Comparison of ENCODE assay signal across 18 cellular contexts in genomic region chr22:43128116-43128515, GRCh38. TPM values are rescaled to one million over a fixed set of nuclear protein-coding genes. Genes with fewer than 3 reads are reported as not detected.
DNase-seq lines count a peak whose midpoint lies in the region; ATAC-seq and TF ChIP-seq lines count a peak whose summit lies in the region.
"Had no signal": no experiment of that assay in that cellular context is flagged by ENCODE, and none has a peak within 500 bp of the region (broad histone marks: within the 10 kb centered on the region; RNA-seq: fewer than 3 reads in every experiment).

No MANE protein-coding gene starts in this region.

- H3K27ac ChIP-seq in OCI-LY1 (ENCODE audit: low read depth, low read length, poor library complexity, severe bottlenecking), result peak overlapping the region; percentile 87
- peak overlapping the region; percentile 87 for H3K27ac ChIP-seq in epithelial cell of prostate
- H3K27ac ChIP-seq in stomach, result peak overlapping the region; percentile 73 to 85 (median 78)
- H3K27ac ChIP-seq: thyroid gland had no signal

- H3K4me1 Mint-ChIP-seq in activated CD8-positive, alpha-beta T cell treated with anti-CD3 and anti-CD28 coated beads, Interleukin-2, amount 10 ng/mL, durations not matched to agents 7 days and 5 days (ENCODE audit: low read depth), result peaks cover 14% of the 10 kb centered on the region
- peaks cover 17% of the 10 kb centered on the region for H3K4me1 Mint-ChIP-seq in activated CD8-positive, alpha-beta T cell treated with anti-CD3 and anti-CD28 coated beads for 36 hours (ENCODE audit: low read depth)

- no peak for DNase-seq in activated CD8-positive, alpha-beta T cell treated with anti-CD3 and anti-CD28 coated beads, Interleukin-2, amount 10 ng/mL, durations not matched to agents 7 days and 5 days
- no peak for DNase-seq in activated CD8-positive, alpha-beta T cell treated with anti-CD3 and anti-CD28 coated beads for 36 hours
- DNase-seq in epithelial cell of prostate (ENCODE audit: low read depth, low spot score) (no peak), stomach (no peak), G401 (ENCODE audit: low spot score) (no peak)
- DNase-seq in stimulated activated naive CD4-positive, alpha-beta T cell (lab: John Stamatoyannopoulos, UW), result no peak
- DNase-seq: CD4-positive, alpha-beta T cell; H9; head of caudate nucleus; mesendoderm; NCI-H1436; NCI-H446; thyroid gland had no signal

- H3K4me1 ChIP-seq in OCI-LY1 (ENCODE audit: insufficient read depth, low read length, severe bottlenecking) (peaks cover 51% of the 10 kb centered on the region), stomach (peaks cover 23 to 74% (median 56%) of the 10 kb centered on the region in 4 donors)
- H3K4me1 ChIP-seq: thyroid gland had no signal

- TF ChIP-seq CTCF in activated CD8-positive, alpha-beta T cell treated with anti-CD3 and anti-CD28 coated beads for 36 hours (IDR thresholded peaks at IDR 0.05), result no peak
- TF ChIP-seq CTCF in OCI-LY1 (IDR thresholded peaks at IDR 0.05; ENCODE audit: low read length) (no peak), stomach (IDR thresholded peaks at IDR 0.05) (no peak)

- H3K9ac ChIP-seq in OCI-LY1 (ENCODE audit: low read length), result peak overlapping the region; percentile 42; the same call in 1 of the 2 replicates

- H3K36me3 ChIP-seq in OCI-LY1 (ENCODE audit: insufficient read depth, low read length) (peaks cover 66% of the 10 kb centered on the region), stomach (peaks cover 0 to 28% (median 27%) of the 10 kb centered on the region in 4 donors)

- H3K4me3 ChIP-seq in OCI-LY1 (ENCODE audit: low read depth, low read length, poor library complexity, severe bottlenecking) (peak overlapping the region; percentile 18), stomach (peak overlapping the region in 1 of 4 donors; percentile 18)
- H3K4me3 ChIP-seq: thyroid gland had no signal

- no peaks in the 10 kb centered on the region for H3K27me3 Mint-ChIP-seq in activated CD8-positive, alpha-beta T cell treated with anti-CD3 and anti-CD28 coated beads, Interleukin-2, amount 10 ng/mL, durations not matched to agents 7 days and 5 days (ENCODE audit: low read depth)
- H3K27me3 Mint-ChIP-seq in activated CD8-positive, alpha-beta T cell treated with anti-CD3 and anti-CD28 coated beads for 36 hours, result no peaks in the 10 kb centered on the region
- H3K27me3 Mint-ChIP-seq: CD4-positive, alpha-beta T cell had no signal

- in situ Hi-C loops in G401 (cut with HindIII; ENCODE audit: low sequenced_read_pairs), result no loop called here

- H3K27me3 ChIP-seq in OCI-LY1 (ENCODE audit: insufficient read depth, low read length) (no peaks in the 10 kb centered on the region), stomach (no peaks in the 10 kb centered on the region)
- H3K27me3 ChIP-seq: thyroid gland had no signal

- H3K9me3 ChIP-seq in OCI-LY1 (ENCODE audit: low read length) (no peaks in the 10 kb centered on the region), stomach (no peaks in the 10 kb centered on the region)
- H3K9me3 ChIP-seq: thyroid gland had no signal

- 32 to 69% (median 33%) methylated on average over 13 of the region's 13 CpGs for WGBS in stomach, 5 donors

- no peaks in the 10 kb centered on the region for H3K36me3 Mint-ChIP-seq in activated CD8-positive, alpha-beta T cell treated with anti-CD3 and anti-CD28 coated beads, Interleukin-2, amount 10 ng/mL, durations not matched to agents 7 days and 5 days (ENCODE audit: low read depth)
- peaks cover 10% of the 10 kb centered on the region for H3K36me3 Mint-ChIP-seq in activated CD8-positive, alpha-beta T cell treated with anti-CD3 and anti-CD28 coated beads for 36 hours (ENCODE audit: low read depth)

- H3K9me3 Mint-ChIP-seq in activated CD8-positive, alpha-beta T cell treated with anti-CD3 and anti-CD28 coated beads, Interleukin-2, amount 10 ng/mL, durations not matched to agents 7 days and 5 days (ENCODE audit: insufficient read depth), result no peaks in the 10 kb centered on the region
- H3K9me3 Mint-ChIP-seq in activated CD8-positive, alpha-beta T cell treated with anti-CD3 and anti-CD28 coated beads for 36 hours, result no peaks in the 10 kb centered on the region
- H3K9me3 Mint-ChIP-seq: activated T-helper 1 cell treated with anti-CD3 and anti-CD28 coated beads, Interleukin-12 subunit alpha, Interleukin-12 subunit beta, Interleukin-2, Interleukin-4 antibody, amounts not matched to agents 30 ng/mL and 10 ng/mL and 1 ng/mL, durations not matched to agents 14 hours and 24 hours and 36 hours; CD4-positive, alpha-beta T cell; H9 had no signal

- POLR2A ChIA-PET in activated CD8-positive, alpha-beta T cell treated with anti-CD3 and anti-CD28 coated beads, Interleukin-2, amount 10 ng/mL, durations not matched to agents 7 days and 5 days (lab: Charles Lee), result no interaction called here
- POLR2A ChIA-PET in activated CD8-positive, alpha-beta T cell treated with anti-CD3 and anti-CD28 coated beads for 36 hours (lab: Charles Lee), result no interaction called here

- no peak for ATAC-seq in activated CD8-positive, alpha-beta T cell treated with anti-CD3 and anti-CD28 coated beads, Interleukin-2, amount 10 ng/mL, durations not matched to agents 7 days and 5 days
- no peak for ATAC-seq in activated CD8-positive, alpha-beta T cell treated with anti-CD3 and anti-CD28 coated beads for 36 hours
- no peak for ATAC-seq in GM21786 (IDR thresholded peaks at IDR 0.05; ENCODE audit: unreplicated experiment)
- ATAC-seq: sciatic nerve, SK-N-SH treated with all-trans-retinoic acid at 6 μM for 48 hours had no signal

- peak overlapping the region; percentile 53 for H3K4me2 ChIP-seq in OCI-LY1 (ENCODE audit: low read length)

- no peaks in the 10 kb centered on the region for H3K79me2 ChIP-seq in OCI-LY1 (ENCODE audit: insufficient read depth, low read length)

- intact Hi-C loops in activated CD8-positive, alpha-beta T cell treated with anti-CD3 and anti-CD28 coated beads for 36 hours (cut with micrococcal nuclease), result no loop called here
- intact Hi-C loops in stomach (cut with DNase I; ENCODE audit: low total_unique reads), result no loop called here

- H4K20me1 ChIP-seq in OCI-LY1 (ENCODE audit: insufficient read depth, low read length), result no peaks in the 10 kb centered on the region

- peak overlapping the region; percentile 30 for H3K27ac Mint-ChIP-seq in activated CD8-positive, alpha-beta T cell treated with anti-CD3 and anti-CD28 coated beads, Interleukin-2, amount 10 ng/mL, durations not matched to agents 7 days and 5 days
- no peak overlapping the region for H3K27ac Mint-ChIP-seq in activated CD8-positive, alpha-beta T cell treated with anti-CD3 and anti-CD28 coated beads for 36 hours
- H3K27ac Mint-ChIP-seq: activated T-helper 1 cell treated with anti-CD3 and anti-CD28 coated beads, Interleukin-12 subunit alpha, Interleukin-12 subunit beta, Interleukin-2, Interleukin-4 antibody, amounts not matched to agents 30 ng/mL and 10 ng/mL and 1 ng/mL, durations not matched to agents 14 hours and 24 hours and 36 hours; CD4-positive, alpha-beta T cell had no signal

- no peaks in the 10 kb centered on the region for H3K9me2 ChIP-seq in OCI-LY1 (ENCODE audit: low read depth, low read length)

- peaks cover under 1% of the 10 kb centered on the region; the same call in 1 of the 2 replicates for H3F3A ChIP-seq in OCI-LY1 (ENCODE audit: insufficient read depth, low read length)

- TF ChIP-seq EP300 in stomach (IDR thresholded peaks at IDR 0.05), result no peak

- no peak for TF ChIP-seq POLR2A in stomach (IDR thresholded peaks at IDR 0.05)

- CTCF ChIA-PET in activated CD8-positive, alpha-beta T cell treated with anti-CD3 and anti-CD28 coated beads, Interleukin-2, amount 10 ng/mL, durations not matched to agents 7 days and 5 days (lab: Charles Lee), result interaction anchor here (0.9 kb wide), 1 partner anchor 8 kb away, joined by 3 read pairs; no protein-coding TSS in a partner anchor
- CTCF ChIA-PET in activated CD8-positive, alpha-beta T cell treated with anti-CD3 and anti-CD28 coated beads for 36 hours (lab: Charles Lee), result no interaction called here

- no peak overlapping the region for H3K4me3 Mint-ChIP-seq in activated CD8-positive, alpha-beta T cell treated with anti-CD3 and anti-CD28 coated beads, Interleukin-2, amount 10 ng/mL, durations not matched to agents 7 days and 5 days
- no peak overlapping the region for H3K4me3 Mint-ChIP-seq in activated CD8-positive, alpha-beta T cell treated with anti-CD3 and anti-CD28 coated beads for 36 hours
- H3K4me3 Mint-ChIP-seq: activated T-helper 1 cell treated with anti-CD3 and anti-CD28 coated beads, Interleukin-12 subunit alpha, Interleukin-12 subunit beta, Interleukin-2, Interleukin-4 antibody, amounts not matched to agents 30 ng/mL and 10 ng/mL and 1 ng/mL, durations not matched to agents 14 hours and 24 hours and 36 hours; CD4-positive, alpha-beta T cell; H9 had no signal

- H2AFZ ChIP-seq in OCI-LY1 (ENCODE audit: low read length), result no peak overlapping the region

RNA-seq across cellular contexts. Expression of gene MCAT, which starts 15.1 kb away (rescaled TPM):
- 10 to 100 TPM; 10.9 to 11.6 TPM for total RNA-seq in activated CD8-positive, alpha-beta T cell treated with anti-CD3 and anti-CD28 coated beads, Interleukin-2, amount 10 ng/mL, durations not matched to agents 7 days and 5 days
- total RNA-seq in activated CD8-positive, alpha-beta T cell treated with anti-CD3 and anti-CD28 coated beads for 36 hours, result 10 to 100 TPM; 14.8 to 15.0 TPM
- 100 to 1,000 TPM in 1 of 5 donors, 10 to 100 TPM in 3, not detected in 1; 11.7 to 197 (median 23.6) TPM for total RNA-seq in stomach
- polyA plus RNA-seq in stomach, result 10 to 100 TPM; 17.0 to 24.6 (median 17.8) TPM
- total RNA-seq in G401 (2014; rRNA removed; shearing (Covaris generic)), result 23.4 and 35.6 TPM in 2 replicates

RNA-seq across cellular contexts. Expression of gene BIK, which starts 17.6 kb away (rescaled TPM):
- 1 to 10 TPM; 1.7 to 2.0 TPM for total RNA-seq in activated CD8-positive, alpha-beta T cell treated with anti-CD3 and anti-CD28 coated beads, Interleukin-2, amount 10 ng/mL, durations not matched to agents 7 days and 5 days
- 1 to 10 TPM; 2.5 to 3.3 TPM for total RNA-seq in activated CD8-positive, alpha-beta T cell treated with anti-CD3 and anti-CD28 coated beads for 36 hours
- 10 to 100 TPM in 2 of 5 donors, 1 to 10 TPM in 1, not detected in 2; 2.3 to 29.2 (median 13.5) TPM for total RNA-seq in stomach
- 10 to 100 TPM; 12.8 to 25.5 (median 19.7) TPM for polyA plus RNA-seq in stomach
- 4.6 and 6.9 TPM in 2 replicates for total RNA-seq in G401 (2014; rRNA removed; shearing (Covaris generic))
- total RNA-seq: sciatic nerve had no signal

RNA-seq across cellular contexts. Expression of gene TSPO, which starts 23.2 kb away (rescaled TPM):
- 10 to 100 TPM; 90.0 to 91.8 TPM for total RNA-seq in activated CD8-positive, alpha-beta T cell treated with anti-CD3 and anti-CD28 coated beads, Interleukin-2, amount 10 ng/mL, durations not matched to agents 7 days and 5 days
- 100 to 1,000 TPM in 1 of 2 experiments, 10 to 100 TPM in 1; 94.8 to 103 TPM for total RNA-seq in activated CD8-positive, alpha-beta T cell treated with anti-CD3 and anti-CD28 coated beads for 36 hours
- 100 to 1,000 TPM; 198 to 421 (median 397) TPM for total RNA-seq in stomach
- 100 to 1,000 TPM; 323 to 489 (median 362) TPM for polyA plus RNA-seq in stomach
- total RNA-seq in G401 (2014; rRNA removed; shearing (Covaris generic)), result 23.9 and 32.7 TPM in 2 replicates

RNA-seq across cellular contexts. Expression of gene TTLL1, which starts 38.9 kb away (rescaled TPM):
- total RNA-seq in activated CD8-positive, alpha-beta T cell treated with anti-CD3 and anti-CD28 coated beads, Interleukin-2, amount 10 ng/mL, durations not matched to agents 7 days and 5 days, result 1 to 10 TPM; 8.0 to 8.7 TPM
- total RNA-seq in activated CD8-positive, alpha-beta T cell treated with anti-CD3 and anti-CD28 coated beads for 36 hours, result 1 to 10 TPM; 4.2 to 6.0 TPM
- total RNA-seq in stomach, result 10 to 100 TPM in 1 of 5 donors, 1 to 10 TPM in 2, not detected in 2; 3.3 to 16.3 (median 6.5) TPM
- 1 to 10 TPM; 3.8 to 5.8 (median 3.8) TPM for polyA plus RNA-seq in stomach
- 7.1 and 10.3 TPM in 2 replicates for total RNA-seq in G401 (2014; rRNA removed; shearing (Covaris generic))

RNA-seq across cellular contexts. Expression of gene TTLL12, which starts 58.8 kb away (rescaled TPM):
- total RNA-seq in activated CD8-positive, alpha-beta T cell treated with anti-CD3 and anti-CD28 coated beads, Interleukin-2, amount 10 ng/mL, durations not matched to agents 7 days and 5 days, result 10 to 100 TPM; 49.3 to 52.9 TPM
- total RNA-seq in activated CD8-positive, alpha-beta T cell treated with anti-CD3 and anti-CD28 coated beads for 36 hours, result 10 to 100 TPM; 83.5 to 86.0 TPM
- 10 to 100 TPM in 4 of 5 donors, 1 to 10 TPM in 1; 4.1 to 64.3 (median 18.7) TPM for total RNA-seq in stomach
- 10 to 100 TPM; 27.6 to 45.3 (median 32.7) TPM for polyA plus RNA-seq in stomach
- 80.9 and 97.9 TPM in 2 replicates for total RNA-seq in G401 (2014; rRNA removed; shearing (Covaris generic))
